ENCODE assay signal across 29 cellular contexts in genomic region chr2:49980774-49981173, GRCh38.
"Had no signal": no experiment of that assay in that cellular context is flagged by ENCODE, and none has a peak within 500 bp of the region (broad histone marks: within the 10 kb centered on the region; RNA-seq: fewer than 3 reads in every experiment).

No MANE protein-coding gene starts in this region.

- H3K4me1 ChIP-seq: esophagus squamous epithelium, gastroesophageal sphincter had no signal

- H3K27ac ChIP-seq: brain microvascular endothelial cell, coronary artery, esophagus squamous epithelium, gastroesophageal sphincter, WERI-Rb-1 had no signal

- H3K27me3 ChIP-seq: brain microvascular endothelial cell, esophagus squamous epithelium, gastroesophageal sphincter had no signal

- ATAC-seq: activated CD4-positive, CD25-positive, alpha-beta regulatory T cell treated with anti-CD3 and anti-CD28 coated beads, Interleukin-2, amount 50 U/mL, for 24 hours; activated CD8-positive, alpha-beta T cell treated with anti-CD3 and anti-CD28 coated beads for 36 hours; activated T-cell treated with anti-CD3 and anti-CD28 coated beads, Interleukin-2, amount 50 U/mL, for 4 hours; activated T-helper 17 cell treated with anti-CD3 and anti-CD28 coated beads, Interleukin-2, amount 50 U/mL, for 72 hours; effector memory CD8-positive, alpha-beta T cell; gastroesophageal sphincter; T-helper 17 cell had no signal

- H3K9me3 ChIP-seq: esophagus squamous epithelium, gastroesophageal sphincter had no signal

- DNase-seq: activated B cell treated with CpG ODN at 0.5 μM for 24 hours; activated CD4-positive, alpha-beta T cell treated with anti-CD3 and anti-CD28 coated beads for 48 hours; activated CD4-positive, alpha-beta T cell treated with anti-CD3 and anti-CD28 coated beads, Interleukin-2, amount 50 U/mL, for 1 hour; activated CD4-positive, alpha-beta T cell treated with anti-CD3 and anti-CD28 coated beads, Interleukin-2, amount 50 U/mL, for 48 hours; activated CD8-positive, alpha-beta memory T cell treated with anti-CD3 and anti-CD28 coated beads for 24 hours; activated CD8-positive, alpha-beta T cell treated with anti-CD3 and anti-CD28 coated beads for 36 hours; activated effector memory CD4-positive, alpha-beta T cell treated with Interleukin-2 at 50 U/mL for 16 hours; activated gamma-delta T cell treated with Interleukin-2 at 50 U/mL for 16 hours; activated naive CD4-positive, alpha-beta T cell treated with anti-CD3 and anti-CD28 coated beads, Interleukin-2, amount 50 U/mL, for 16 hours; activated naive CD4-positive, alpha-beta T cell treated with Interleukin-2 at 50 U/mL for 16 hours; activated T-cell treated with anti-CD3 and anti-CD28 coated beads, Interleukin-2, amount 50 U/mL, for 4 hours; amniotic stem cell; anterior cingulate cortex; brain microvascular endothelial cell; effector CD4-positive, alpha-beta T cell; effector memory CD8-positive, alpha-beta T cell; erythroblast; esophagus squamous epithelium; foreskin melanocyte; T-helper 1 cell; T-helper 17 cell; T1000; WERI-Rb-1 had no signal

- H3K4me3 ChIP-seq: coronary artery, esophagus squamous epithelium, gastroesophageal sphincter had no signal

- H3K36me3 ChIP-seq: brain microvascular endothelial cell, esophagus squamous epithelium, gastroesophageal sphincter, WERI-Rb-1 had no signal

- FAIRE-seq: astrocyte, bronchial epithelial cell had no signal
